ENCODE assay signal across 13 cellular contexts in the genomic region with DNA sequence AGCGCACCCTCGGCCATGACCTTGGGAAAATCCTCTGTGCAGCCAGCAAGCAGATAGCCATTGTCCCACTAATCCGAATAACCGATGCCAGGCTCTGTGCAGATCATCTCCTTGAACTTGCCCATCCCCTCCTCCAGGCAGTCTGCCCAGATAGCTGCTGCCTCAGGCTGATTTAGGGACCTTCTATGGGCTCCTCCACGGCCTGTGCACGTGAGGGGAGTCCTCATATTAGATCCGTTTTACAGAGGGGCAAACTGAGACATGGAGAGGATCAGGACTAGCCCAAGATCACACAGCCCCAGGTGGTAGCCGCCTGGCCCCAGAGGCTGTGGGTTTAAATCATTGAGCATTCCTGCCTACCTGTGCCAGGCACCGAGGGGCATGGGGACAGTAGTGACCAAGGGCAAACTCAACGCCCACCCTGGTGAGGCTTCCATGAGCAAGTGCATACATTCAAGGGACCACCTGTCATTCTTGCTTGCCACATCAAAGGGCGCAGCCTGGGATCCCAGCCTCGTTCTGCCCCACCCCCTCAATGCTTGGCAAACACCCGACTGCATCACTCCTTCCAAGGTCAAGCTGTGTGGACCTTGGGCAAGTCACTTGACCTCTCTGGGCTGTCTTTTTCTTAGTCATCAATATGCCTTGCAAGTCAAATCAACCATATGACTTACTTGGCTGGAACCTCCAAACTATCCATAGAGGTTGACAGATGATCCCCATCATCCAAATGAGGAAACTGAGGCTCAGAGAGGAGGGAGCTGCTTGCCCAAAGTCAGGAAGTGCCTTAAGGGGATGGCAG.
DNase-seq lines count a peak whose midpoint lies in the region; ATAC-seq and TF ChIP-seq lines count a peak whose summit lies in the region.
"Had no signal": no experiment of that assay in that cellular context is flagged by ENCODE, and none has a peak within 500 bp of the region (broad histone marks: within the 10 kb centered on the region; RNA-seq: fewer than 3 reads in every experiment).

No MANE protein-coding gene starts in this region.

- CTCF ChIA-PET in Caco-2 (lab: Charles Lee) (interaction anchor here (0.7 kb wide), 1 partner anchor 15 kb away, joined by 3 read pairs; no protein-coding TSS in a partner anchor), PC-3 (lab: Charles Lee) (no interaction called here)

- peak overlapping the region; percentile 90 for H3K27ac Mint-ChIP-seq in Caco-2 (ENCODE audit: unreplicated experiment)
- H3K27ac Mint-ChIP-seq: activated CD4-positive, alpha-beta T cell treated with anti-CD3 and anti-CD28 coated beads, Interleukin-2, amount 10 ng/mL, durations not matched to agents 7 days and 5 days; activated T-helper 2 cell treated with anti-CD3 and anti-CD28 coated beads, Interferon-gamma antibody, Interleukin-2, Interleukin-4, amounts not matched to agents 10 μg/mL and 5 μg/mL and 100 μg/mL, durations not matched to agents 14 hours and 24 hours and 36 hours had no signal

- peaks cover 35% of the 10 kb centered on the region for H3K4me1 Mint-ChIP-seq in Caco-2 (ENCODE audit: low read depth, unreplicated experiment)
- H3K4me1 Mint-ChIP-seq: activated CD4-positive, alpha-beta T cell treated with anti-CD3 and anti-CD28 coated beads, Interleukin-2, amount 10 ng/mL, durations not matched to agents 7 days and 5 days had no signal

- H3K9ac ChIP-seq in PC-3 (ENCODE audit: low read length): peak overlapping the region; percentile 41

- intact Hi-C loops in Caco-2 (cut with micrococcal nuclease; ENCODE audit: unreplicated experiment) (loop anchor here (2.0 kb wide), 1 partner anchor 23 kb away; no protein-coding TSS in a partner anchor), PC-3 (cut with micrococcal nuclease) (no loop called here)

- DNase-seq in Caco-2 (peak; percentile 55 to 68), PC-3 (peak; percentile 22), erythroblast (lab: John Stamatoyannopoulos, UW) (peak; percentile 57 to 61), myocyte (ENCODE audit: low read depth) (peak; percentile 33), DMS114 treated with DMSO at 0.1 percent for 48 hours (lab: John Stamatoyannopoulos, UW; ENCODE audit: unreplicated experiment) (no peak), SKM-1 (lab: John Stamatoyannopoulos, UW; ENCODE audit: unreplicated experiment) (no peak)
- DNase-seq: activated CD4-positive, alpha-beta T cell treated with anti-CD3 and anti-CD28 coated beads, Interleukin-2, amount 10 ng/mL, durations not matched to agents 7 days and 5 days; NCI-H1417 had no signal

- BruUV-seq in Caco-2 (replicated peaks; lab: Mats Ljungman, UMichigan) (no TSS peak), PC-3 (replicated peaks; lab: Mats Ljungman, UMichigan) (no TSS peak)

- no peak for TF ChIP-seq CTCF in Caco-2 (IDR thresholded peaks at IDR 0.05; ENCODE audit: insufficient read depth in 1 of 2, low read depth in 1 of 2, low read length in 1 of 2, severe bottlenecking in 1 of 2, unreplicated experiment in 1 of 2)
- TF ChIP-seq CTCF in PC-3 (conservative IDR thresholded peaks at IDR 0.05; ENCODE audit: low read depth, low read length): no peak

- no peaks in the 10 kb centered on the region for H3K79me2 ChIP-seq in PC-3 (ENCODE audit: low read length)

- POLR2A ChIA-PET in Caco-2 (lab: Charles Lee): interaction anchor here (0.5 to 1.1 kb wide), 4 partner anchors 16 to 212 kb away, joined by 3 to 7 read pairs (median 4); no protein-coding TSS in a partner anchor
- POLR2A ChIA-PET in PC-3 (lab: Charles Lee; ENCODE audit: unreplicated experiment): no interaction called here

- peaks cover 10% of the 10 kb centered on the region for H3K9me3 Mint-ChIP-seq in Caco-2 (ENCODE audit: unreplicated experiment)

- no peak overlapping the region for H2AFZ ChIP-seq in PC-3 (ENCODE audit: low read length)

- no peaks in the 10 kb centered on the region for H3K27me3 Mint-ChIP-seq in Caco-2 (ENCODE audit: insufficient read depth, unreplicated experiment)

- no peak for ATAC-seq in PC-3
- no peak for ATAC-seq in HG02885 (IDR thresholded peaks at IDR 0.05; ENCODE audit: poor library complexity, unreplicated experiment)
- no peak for ATAC-seq in GM21515 (IDR thresholded peaks at IDR 0.05; ENCODE audit: unreplicated experiment)

- H3K36me3 ChIP-seq in Caco-2 (ENCODE audit: control insufficient read depth, insufficient read depth, low read length): no peaks in the 10 kb centered on the region
- H3K36me3 ChIP-seq in PC-3 (ENCODE audit: low read depth, low read length): no peaks in the 10 kb centered on the region
- H3K36me3 ChIP-seq: colonic mucosa had no signal

- peaks cover 5% of the 10 kb centered on the region for H3K36me3 Mint-ChIP-seq in Caco-2 (ENCODE audit: insufficient read depth, unreplicated experiment)

- no peak for TF ChIP-seq POLR2A in erythroblast (IDR thresholded peaks at IDR 0.05; ENCODE audit: low read length)

- 0 out of 2 replicates have a peak overlapping the region, but pooled peaks have one; percentile 13 for H3K4me2 ChIP-seq in PC-3 (ENCODE audit: low read length)

- no peaks in the 10 kb centered on the region for H3K9me2 ChIP-seq in PC-3 (replicated peaks; ENCODE audit: low read length)

- H3F3A ChIP-seq in PC-3 (ENCODE audit: low read length, unreplicated experiment): no peaks in the 10 kb centered on the region

- peak overlapping the region; percentile 80 for H3K27ac ChIP-seq in PC-3 (ENCODE audit: low read length)
- H3K27ac ChIP-seq: colonic mucosa had no signal

- H3K27me3 ChIP-seq in Caco-2 (replicated peaks; ENCODE audit: control insufficient read depth, insufficient read depth, low read length): no peaks in the 10 kb centered on the region
- no peaks in the 10 kb centered on the region for H3K27me3 ChIP-seq in PC-3 (ENCODE audit: low read length)
- H3K27me3 ChIP-seq: colonic mucosa had no signal

- H3K4me3 ChIP-seq in Caco-2 (ENCODE audit: low read depth, low read length) (no peak overlapping the region), PC-3 (ENCODE audit: low read length) (no peak overlapping the region)
- H3K4me3 ChIP-seq: colonic mucosa, skin epidermis had no signal

- H3K9me3 ChIP-seq in Caco-2 (peaks cover 3% of the 10 kb centered on the region; the same call in 1 of the 2 replicates), PC-3 (ENCODE audit: low read length) (no peaks in the 10 kb centered on the region)
- H3K9me3 ChIP-seq: colonic mucosa had no signal

- H4K20me1 ChIP-seq in PC-3 (ENCODE audit: low read length): no peaks in the 10 kb centered on the region

- H3K4me3 Mint-ChIP-seq in Caco-2 (ENCODE audit: unreplicated experiment): peak overlapping the region; percentile 27
- H3K4me3 Mint-ChIP-seq: activated CD4-positive, alpha-beta T cell treated with anti-CD3 and anti-CD28 coated beads, Interleukin-2, amount 10 ng/mL, durations not matched to agents 7 days and 5 days had no signal

- H3K4me1 ChIP-seq in Caco-2 (peaks cover 30% of the 10 kb centered on the region), PC-3 (ENCODE audit: insufficient read depth, low read length) (peaks cover 23% of the 10 kb centered on the region)

Comparison
In these comparisons a context has a peak if more than half of its experiments do, and no peak if none do; other contexts are left out.
1. DNase-seq: peak in Caco-2 (2 of 2), PC-3 (single experiment), erythroblast (2 of 2) and myocyte (single experiment); none in DMS114 treated with DMSO at 0.1 percent for 48 hours (single experiment) and SKM-1 (single experiment).